ENCODE assay signal across 12 cellular contexts in genomic region chr15:91268510-91268909, GRCh38.
DNase-seq lines count a peak whose midpoint lies in the region; ATAC-seq, FAIRE-seq and TF ChIP-seq lines count a peak whose summit lies in the region.
"Had no signal": no experiment of that assay in that cellular context is flagged by ENCODE, and none has a peak within 500 bp of the region (broad histone marks: within the 10 kb centered on the region; RNA-seq: fewer than 3 reads in every experiment).

No MANE protein-coding gene starts in this region.

- H3K4me3 Mint-ChIP-seq in CD14-positive monocyte = no peak overlapping the region
- H3K4me3 Mint-ChIP-seq: naive thymus-derived CD4-positive, alpha-beta T cell had no signal

- peak; percentile 6 for TF ChIP-seq CTCF in CD14-positive monocyte (IDR thresholded peaks at IDR 0.05)
- peak; percentile 48 for TF ChIP-seq CTCF in foreskin keratinocyte (conservative IDR thresholded peaks at IDR 0.05)

- intact Hi-C loops in CD14-positive monocyte (cut with micrococcal nuclease) = no loop called here

- peaks cover 8% of the 10 kb centered on the region for H3K27me3 ChIP-seq in foreskin keratinocyte
- H3K27me3 ChIP-seq: gastrocnemius medialis had no signal

- H3K27me3 Mint-ChIP-seq in CD14-positive monocyte (ENCODE audit: low read depth in 3 of 3) = peaks cover 2 to 9% (median 3%) of the 10 kb centered on the region in 3 donors

- no peak overlapping the region for H3K27ac Mint-ChIP-seq in CD14-positive monocyte

- in situ Hi-C loops in SK-MEL-5 (cut with HindIII; ENCODE audit: low pct_unique_long_range_greater_than_20kb, low sequenced_read_pairs) = no loop called here

- H3K9me3 Mint-ChIP-seq in CD14-positive monocyte = peaks cover 0 to 5% (median 3%) of the 10 kb centered on the region in 7 donors

- no peaks in the 10 kb centered on the region for H3K4me1 ChIP-seq in foreskin keratinocyte

- H3K27ac ChIP-seq in foreskin keratinocyte = no peak overlapping the region
- H3K27ac ChIP-seq: gastrocnemius medialis had no signal

- H3K4me1 Mint-ChIP-seq in CD14-positive monocyte = peaks cover 3% of the 10 kb centered on the region

- H3K36me3 Mint-ChIP-seq in CD14-positive monocyte = no peaks in the 10 kb centered on the region
- H3K36me3 Mint-ChIP-seq: naive thymus-derived CD4-positive, alpha-beta T cell had no signal

- no peak for DNase-seq in CD14-positive monocyte (ENCODE audit: low spot score)
- DNase-seq in H4 (ENCODE audit: low spot score) = peak; percentile 25
- peak; percentile 38 for DNase-seq in SK-MEL-5 (ENCODE audit: low read depth, low spot score)
- DNase-seq in foreskin keratinocyte = no peak
- DNase-seq in NCI-H446 (lab: John Stamatoyannopoulos, UW) = no peak
- no peak for DNase-seq in urothelium cell line (ENCODE audit: low spot score)
- DNase-seq: activated CD4-positive, CD25-positive, alpha-beta regulatory T cell; gastrocnemius medialis; naive thymus-derived CD4-positive, alpha-beta T cell; NCI-H510A treated with DMSO at 0.1 percent for 48 hours had no signal

- FAIRE-seq in urothelium cell line (lab: Jason Lieb, UNC) = no peak

- ATAC-seq in foreskin keratinocyte (no peak), HG03039 (IDR thresholded peaks at IDR 0.05; ENCODE audit: unreplicated experiment) (no peak), HG03442 (IDR thresholded peaks at IDR 0.05; ENCODE audit: unreplicated experiment) (no peak)
- ATAC-seq: gastrocnemius medialis; naive thymus-derived CD4-positive, alpha-beta T cell had no signal

Comparison
In these comparisons a context has a peak if more than half of its experiments do, and no peak if none do; other contexts are left out.
1. DNase-seq: peak in H4 (single experiment) and SK-MEL-5 (single experiment); none in CD14-positive monocyte (single experiment), foreskin keratinocyte (0 of 2), NCI-H446 (0 of 2) and urothelium cell line (single experiment).